1 cellular context compared by ENCODE assay signal in the genomic region with DNA sequence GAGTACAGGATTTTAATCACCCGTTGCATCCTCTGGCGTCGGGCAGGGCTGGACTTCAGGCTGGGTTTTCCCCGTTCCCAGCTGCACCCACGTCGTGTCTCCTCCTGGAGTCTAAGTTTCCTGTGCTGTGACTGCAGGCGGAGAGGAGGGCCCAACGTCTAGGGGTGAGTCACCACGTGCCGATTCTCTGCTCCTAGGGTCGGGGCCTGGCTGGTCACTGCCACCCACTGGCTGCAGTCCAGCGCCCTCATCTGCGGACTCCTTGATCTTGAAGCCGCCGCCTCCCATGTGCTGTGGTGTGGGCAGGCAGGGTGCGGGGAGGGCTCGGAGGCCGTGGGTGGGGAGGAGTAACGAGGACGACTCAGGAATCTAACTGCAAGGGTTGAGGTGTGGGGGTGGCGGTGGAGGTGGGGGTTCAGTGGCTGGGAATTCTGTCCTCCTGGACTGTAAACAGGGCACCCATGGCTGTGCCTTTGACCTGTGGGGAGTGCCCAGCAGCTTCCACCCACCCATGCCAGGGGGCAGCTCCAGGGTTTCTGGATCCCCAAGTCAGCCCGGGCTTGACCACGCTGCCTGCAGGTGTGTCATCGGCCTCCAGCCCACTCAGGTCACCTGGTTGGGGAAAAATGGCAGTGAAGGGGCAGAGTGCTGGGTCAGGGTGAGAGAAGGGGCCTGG.
TF ChIP-seq lines count a peak whose summit lies in the region.

No MANE protein-coding gene starts in this region.

TF ChIP-seq in K562, 482 proteins besides CTCF, POLR2A, EP300 and RAD21 (continued from another document and continues in another):
- TF ChIP-seq, protein P1, sequence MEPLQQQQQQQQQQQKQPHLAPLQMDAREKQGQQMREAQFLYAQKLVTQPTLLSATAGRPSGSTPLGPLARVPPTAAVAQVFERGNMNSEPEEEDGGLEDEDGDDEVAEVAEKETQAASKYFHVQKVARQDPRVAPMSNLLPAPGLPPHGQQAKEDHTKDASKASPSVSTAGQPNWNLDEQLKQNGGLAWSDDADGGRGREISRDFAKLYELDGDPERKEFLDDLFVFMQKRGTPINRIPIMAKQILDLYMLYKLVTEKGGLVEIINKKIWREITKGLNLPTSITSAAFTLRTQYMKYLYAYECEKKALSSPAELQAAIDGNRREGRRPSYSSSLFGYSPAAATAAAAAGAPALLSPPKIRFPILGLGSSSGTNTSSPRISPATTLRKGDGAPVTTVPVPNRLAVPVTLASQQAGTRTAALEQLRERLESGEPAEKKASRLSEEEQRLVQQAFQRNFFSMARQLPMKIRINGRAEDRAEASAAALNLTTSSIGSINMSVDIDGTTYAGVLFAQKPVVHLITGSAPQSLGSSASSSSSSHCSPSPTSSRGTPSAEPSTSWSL (CRISPR knock-in tag; IDR thresholded peaks at IDR 0.05; ENCODE audit: borderline replicate concordance): no peak
- no peak for TF ChIP-seq BRD9 (IDR thresholded peaks at IDR 0.05; ENCODE audit: low read depth, partially characterized antibody)
- TF ChIP-seq KDM1A (IDR thresholded peaks at IDR 0.05): no peak
- TF ChIP-seq ZNF583 (CRISPR knock-in tag; IDR thresholded peaks at IDR 0.05): no peak
- TF ChIP-seq NR2C2 (CRISPR knock-in tag; IDR thresholded peaks at IDR 0.05): peak; percentile 73; the same call in 1 of the 2 replicates
- no peak; the same call in 1 of the 2 replicates for TF ChIP-seq NR2C2 (tag; IDR thresholded peaks at IDR 0.05)
- TF ChIP-seq MTA2 (IDR thresholded peaks at IDR 0.05; ENCODE audit: low read depth): no peak
- TF ChIP-seq, protein P2, sequence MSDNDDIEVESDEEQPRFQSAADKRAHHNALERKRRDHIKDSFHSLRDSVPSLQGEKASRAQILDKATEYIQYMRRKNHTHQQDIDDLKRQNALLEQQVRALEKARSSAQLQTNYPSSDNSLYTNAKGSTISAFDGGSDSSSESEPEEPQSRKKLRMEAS (CRISPR knock-in tag; IDR thresholded peaks at IDR 0.05): peak; percentile 95
- TF ChIP-seq NUFIP1 (IDR thresholded peaks at IDR 0.05; ENCODE audit: partially characterized antibody): no peak
- TF ChIP-seq, protein P3, sequence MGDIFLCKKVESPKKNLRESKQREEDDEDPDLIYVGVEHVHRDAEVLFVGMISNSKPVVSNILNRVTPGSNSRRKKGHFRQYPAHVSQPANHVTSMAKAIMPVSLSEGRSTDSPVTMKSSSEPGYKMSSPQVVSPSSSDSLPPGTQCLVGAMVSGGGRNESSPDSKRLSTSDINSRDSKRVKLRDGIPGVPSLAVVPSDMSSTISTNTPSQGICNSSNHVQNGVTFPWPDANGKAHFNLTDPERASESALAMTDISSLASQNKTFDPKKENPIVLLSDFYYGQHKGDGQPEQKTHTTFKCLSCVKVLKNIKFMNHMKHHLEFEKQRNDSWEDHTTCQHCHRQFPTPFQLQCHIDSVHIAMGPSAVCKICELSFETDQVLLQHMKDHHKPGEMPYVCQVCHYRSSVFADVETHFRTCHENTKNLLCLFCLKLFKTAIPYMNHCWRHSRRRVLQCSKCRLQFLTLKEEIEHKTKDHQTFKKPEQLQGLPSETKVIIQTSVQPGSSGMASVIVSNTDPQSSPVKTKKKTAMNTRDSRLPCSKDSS (IDR thresholded peaks at IDR 0.05; ENCODE audit: low read depth, partially characterized antibody): no peak
- TF ChIP-seq, protein P4, sequence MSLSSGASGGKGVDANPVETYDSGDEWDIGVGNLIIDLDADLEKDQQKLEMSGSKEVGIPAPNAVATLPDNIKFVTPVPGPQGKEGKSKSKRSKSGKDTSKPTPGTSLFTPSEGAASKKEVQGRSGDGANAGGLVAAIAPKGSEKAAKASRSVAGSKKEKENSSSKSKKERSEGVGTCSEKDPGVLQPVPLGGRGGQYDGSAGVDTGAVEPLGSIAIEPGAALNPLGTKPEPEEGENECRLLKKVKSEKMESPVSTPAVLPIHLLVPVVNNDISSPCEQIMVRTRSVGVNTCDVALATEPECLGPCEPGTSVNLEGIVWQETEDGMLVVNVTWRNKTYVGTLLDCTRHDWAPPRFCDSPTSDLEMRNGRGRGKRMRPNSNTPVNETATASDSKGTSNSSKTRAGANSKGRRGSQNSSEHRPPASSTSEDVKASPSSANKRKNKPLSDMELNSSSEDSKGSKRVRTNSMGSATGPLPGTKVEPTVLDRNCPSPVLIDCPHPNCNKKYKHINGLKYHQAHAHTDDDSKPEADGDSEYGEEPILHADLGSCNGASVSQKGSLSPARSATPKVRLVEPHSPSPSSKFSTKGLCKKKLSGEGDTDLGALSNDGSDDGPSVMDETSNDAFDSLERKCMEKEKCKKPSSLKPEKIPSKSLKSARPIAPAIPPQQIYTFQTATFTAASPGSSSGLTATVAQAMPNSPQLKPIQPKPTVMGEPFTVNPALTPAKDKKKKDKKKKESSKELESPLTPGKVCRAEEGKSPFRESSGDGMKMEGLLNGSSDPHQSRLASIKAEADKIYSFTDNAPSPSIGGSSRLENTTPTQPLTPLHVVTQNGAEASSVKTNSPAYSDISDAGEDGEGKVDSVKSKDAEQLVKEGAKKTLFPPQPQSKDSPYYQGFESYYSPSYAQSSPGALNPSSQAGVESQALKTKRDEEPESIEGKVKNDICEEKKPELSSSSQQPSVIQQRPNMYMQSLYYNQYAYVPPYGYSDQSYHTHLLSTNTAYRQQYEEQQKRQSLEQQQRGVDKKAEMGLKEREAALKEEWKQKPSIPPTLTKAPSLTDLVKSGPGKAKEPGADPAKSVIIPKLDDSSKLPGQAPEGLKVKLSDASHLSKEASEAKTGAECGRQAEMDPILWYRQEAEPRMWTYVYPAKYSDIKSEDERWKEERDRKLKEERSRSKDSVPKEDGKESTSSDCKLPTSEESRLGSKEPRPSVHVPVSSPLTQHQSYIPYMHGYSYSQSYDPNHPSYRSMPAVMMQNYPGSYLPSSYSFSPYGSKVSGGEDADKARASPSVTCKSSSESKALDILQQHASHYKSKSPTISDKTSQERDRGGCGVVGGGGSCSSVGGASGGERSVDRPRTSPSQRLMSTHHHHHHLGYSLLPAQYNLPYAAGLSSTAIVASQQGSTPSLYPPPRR (CRISPR knock-in tag; IDR thresholded peaks at IDR 0.05; ENCODE audit: borderline replicate concordance): no peak
- TF ChIP-seq TBP (optimal IDR thresholded peaks at IDR 0.05; ENCODE audit: low read depth, low read length): no peak
- TF ChIP-seq FOS (IDR thresholded peaks at IDR 0.05; ENCODE audit: extremely low read depth, insufficient read length): no peak
- TF ChIP-seq, protein P5, sequence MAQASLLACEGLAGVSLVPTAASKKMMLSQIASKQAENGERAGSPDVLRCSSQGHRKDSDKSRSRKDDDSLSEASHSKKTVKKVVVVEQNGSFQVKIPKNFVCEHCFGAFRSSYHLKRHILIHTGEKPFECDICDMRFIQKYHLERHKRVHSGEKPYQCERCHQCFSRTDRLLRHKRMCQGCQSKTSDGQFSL (CRISPR knock-in tag; IDR thresholded peaks at IDR 0.05): no peak
- TF ChIP-seq, protein P5 (tag; IDR thresholded peaks at IDR 0.05): no peak
- TF ChIP-seq CHD1 (IDR thresholded peaks at IDR 0.05; ENCODE audit: low read length): no peak
- TF ChIP-seq FOXA3 (CRISPR knock-in tag; conservative IDR thresholded peaks at IDR 0.05 in 1 of 2, IDR thresholded peaks at IDR 0.05 in 1 of 2): peak in 1 of 2 experiments; percentile 58; a peak in 1 of 4 replicates
- TF ChIP-seq NFIC (IDR thresholded peaks at IDR 0.05): peak; percentile 85
- TF ChIP-seq, protein P6, sequence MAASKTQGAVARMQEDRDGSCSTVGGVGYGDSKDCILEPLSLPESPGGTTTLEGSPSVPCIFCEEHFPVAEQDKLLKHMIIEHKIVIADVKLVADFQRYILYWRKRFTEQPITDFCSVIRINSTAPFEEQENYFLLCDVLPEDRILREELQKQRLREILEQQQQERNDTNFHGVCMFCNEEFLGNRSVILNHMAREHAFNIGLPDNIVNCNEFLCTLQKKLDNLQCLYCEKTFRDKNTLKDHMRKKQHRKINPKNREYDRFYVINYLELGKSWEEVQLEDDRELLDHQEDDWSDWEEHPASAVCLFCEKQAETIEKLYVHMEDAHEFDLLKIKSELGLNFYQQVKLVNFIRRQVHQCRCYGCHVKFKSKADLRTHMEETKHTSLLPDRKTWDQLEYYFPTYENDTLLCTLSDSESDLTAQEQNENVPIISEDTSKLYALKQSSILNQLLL (CRISPR knock-in tag; IDR thresholded peaks at IDR 0.05; ENCODE audit: borderline replicate concordance): no peak
- TF ChIP-seq, protein P7, sequence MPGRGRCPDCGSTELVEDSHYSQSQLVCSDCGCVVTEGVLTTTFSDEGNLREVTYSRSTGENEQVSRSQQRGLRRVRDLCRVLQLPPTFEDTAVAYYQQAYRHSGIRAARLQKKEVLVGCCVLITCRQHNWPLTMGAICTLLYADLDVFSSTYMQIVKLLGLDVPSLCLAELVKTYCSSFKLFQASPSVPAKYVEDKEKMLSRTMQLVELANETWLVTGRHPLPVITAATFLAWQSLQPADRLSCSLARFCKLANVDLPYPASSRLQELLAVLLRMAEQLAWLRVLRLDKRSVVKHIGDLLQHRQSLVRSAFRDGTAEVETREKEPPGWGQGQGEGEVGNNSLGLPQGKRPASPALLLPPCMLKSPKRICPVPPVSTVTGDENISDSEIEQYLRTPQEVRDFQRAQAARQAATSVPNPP (IDR thresholded peaks at IDR 0.05; ENCODE audit: borderline replicate concordance, insufficient read depth, insufficient read length): no peak
- TF ChIP-seq ZNF766 (CRISPR knock-in tag; conservative IDR thresholded peaks at IDR 0.05): no peak
- no peak for TF ChIP-seq ETV6 (IDR thresholded peaks at IDR 0.05; ENCODE audit: borderline replicate concordance in 1 of 2, low read depth in 2 of 2, low read length in 1 of 2)
- TF ChIP-seq ETV6 (CRISPR knock-in tag; IDR thresholded peaks at IDR 0.05; ENCODE audit: borderline replicate concordance): no peak
- TF ChIP-seq PTRF (tag; IDR thresholded peaks at IDR 0.05): no peak
- TF ChIP-seq SMARCA5 (IDR thresholded peaks at IDR 0.05): no peak
- no peak; the same call in 1 of the 2 replicates for TF ChIP-seq ETV5 (CRISPR knock-in tag; IDR thresholded peaks at IDR 0.05; ENCODE audit: low read depth)
- no peak for TF ChIP-seq ZBTB8A (IDR thresholded peaks at IDR 0.05; ENCODE audit: partially characterized antibody)
- no peak for TF ChIP-seq ZC3H8 (IDR thresholded peaks at IDR 0.05)
- TF ChIP-seq JUND (IDR thresholded peaks at IDR 0.05; ENCODE audit: borderline replicate concordance, low read depth, low read length): peak; percentile 91
- peak; percentile 80; the same call in 1 of the 3 replicates for TF ChIP-seq JUND (tag; IDR thresholded peaks at IDR 0.05; ENCODE audit: borderline replicate concordance, low read depth, low read length)
- no peak for TF ChIP-seq ZNF124 (CRISPR knock-in tag; IDR thresholded peaks at IDR 0.05)
- TF ChIP-seq NR1H2 (CRISPR knock-in tag; IDR thresholded peaks at IDR 0.05): no peak
- no peak for TF ChIP-seq TRIM24 (IDR thresholded peaks at IDR 0.05)
- no peak for TF ChIP-seq RB1 (IDR thresholded peaks at IDR 0.05; ENCODE audit: low read depth)
- no peak for TF ChIP-seq TARDBP (IDR thresholded peaks at IDR 0.05)
- no peak for TF ChIP-seq ZNF699 (CRISPR knock-in tag; IDR thresholded peaks at IDR 0.05; ENCODE audit: insufficient replicate concordance)
- TF ChIP-seq, protein P8, sequence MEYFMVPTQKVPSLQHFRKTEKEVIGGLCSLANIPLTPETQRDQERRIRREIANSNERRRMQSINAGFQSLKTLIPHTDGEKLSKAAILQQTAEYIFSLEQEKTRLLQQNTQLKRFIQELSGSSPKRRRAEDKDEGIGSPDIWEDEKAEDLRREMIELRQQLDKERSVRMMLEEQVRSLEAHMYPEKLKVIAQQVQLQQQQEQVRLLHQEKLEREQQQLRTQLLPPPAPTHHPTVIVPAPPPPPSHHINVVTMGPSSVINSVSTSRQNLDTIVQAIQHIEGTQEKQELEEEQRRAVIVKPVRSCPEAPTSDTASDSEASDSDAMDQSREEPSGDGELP (CRISPR knock-in tag; IDR thresholded peaks at IDR 0.05; ENCODE audit: borderline replicate concordance): peak; percentile 66; the same call in 1 of the 2 replicates
- TF ChIP-seq PRMT5 (CRISPR knock-in tag; IDR thresholded peaks at IDR 0.05): no peak
- no peak for TF ChIP-seq ZNF764 (CRISPR knock-in tag; IDR thresholded peaks at IDR 0.05; ENCODE audit: low read depth)
- TF ChIP-seq ZNF75A (CRISPR knock-in tag; IDR thresholded peaks at IDR 0.05): no peak
- TF ChIP-seq, protein P9, sequence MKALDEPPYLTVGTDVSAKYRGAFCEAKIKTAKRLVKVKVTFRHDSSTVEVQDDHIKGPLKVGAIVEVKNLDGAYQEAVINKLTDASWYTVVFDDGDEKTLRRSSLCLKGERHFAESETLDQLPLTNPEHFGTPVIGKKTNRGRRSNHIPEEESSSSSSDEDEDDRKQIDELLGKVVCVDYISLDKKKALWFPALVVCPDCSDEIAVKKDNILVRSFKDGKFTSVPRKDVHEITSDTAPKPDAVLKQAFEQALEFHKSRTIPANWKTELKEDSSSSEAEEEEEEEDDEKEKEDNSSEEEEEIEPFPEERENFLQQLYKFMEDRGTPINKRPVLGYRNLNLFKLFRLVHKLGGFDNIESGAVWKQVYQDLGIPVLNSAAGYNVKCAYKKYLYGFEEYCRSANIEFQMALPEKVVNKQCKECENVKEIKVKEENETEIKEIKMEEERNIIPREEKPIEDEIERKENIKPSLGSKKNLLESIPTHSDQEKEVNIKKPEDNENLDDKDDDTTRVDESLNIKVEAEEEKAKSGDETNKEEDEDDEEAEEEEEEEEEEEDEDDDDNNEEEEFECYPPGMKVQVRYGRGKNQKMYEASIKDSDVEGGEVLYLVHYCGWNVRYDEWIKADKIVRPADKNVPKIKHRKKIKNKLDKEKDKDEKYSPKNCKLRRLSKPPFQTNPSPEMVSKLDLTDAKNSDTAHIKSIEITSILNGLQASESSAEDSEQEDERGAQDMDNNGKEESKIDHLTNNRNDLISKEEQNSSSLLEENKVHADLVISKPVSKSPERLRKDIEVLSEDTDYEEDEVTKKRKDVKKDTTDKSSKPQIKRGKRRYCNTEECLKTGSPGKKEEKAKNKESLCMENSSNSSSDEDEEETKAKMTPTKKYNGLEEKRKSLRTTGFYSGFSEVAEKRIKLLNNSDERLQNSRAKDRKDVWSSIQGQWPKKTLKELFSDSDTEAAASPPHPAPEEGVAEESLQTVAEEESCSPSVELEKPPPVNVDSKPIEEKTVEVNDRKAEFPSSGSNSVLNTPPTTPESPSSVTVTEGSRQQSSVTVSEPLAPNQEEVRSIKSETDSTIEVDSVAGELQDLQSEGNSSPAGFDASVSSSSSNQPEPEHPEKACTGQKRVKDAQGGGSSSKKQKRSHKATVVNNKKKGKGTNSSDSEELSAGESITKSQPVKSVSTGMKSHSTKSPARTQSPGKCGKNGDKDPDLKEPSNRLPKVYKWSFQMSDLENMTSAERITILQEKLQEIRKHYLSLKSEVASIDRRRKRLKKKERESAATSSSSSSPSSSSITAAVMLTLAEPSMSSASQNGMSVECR (CRISPR knock-in tag; IDR thresholded peaks at IDR 0.05): no peak
- TF ChIP-seq NR2F6 (CRISPR knock-in tag; IDR thresholded peaks at IDR 0.05): no peak
- TF ChIP-seq U2AF1 (optimal IDR thresholded peaks at IDR 0.05; ENCODE audit: low read depth, low read length): no peak
- no peak for TF ChIP-seq TAF1 (IDR thresholded peaks at IDR 0.05; ENCODE audit: control insufficient read depth, extremely low read depth, insufficient read depth, low read length, severe bottlenecking)
- no peak for TF ChIP-seq RCOR1 (IDR thresholded peaks at IDR 0.05; ENCODE audit: borderline replicate concordance in 1 of 2, low read depth in 2 of 2, low read length in 2 of 2)
- no peak for TF ChIP-seq CBX1 (IDR thresholded peaks at IDR 0.05; ENCODE audit: low read depth)
- no peak for TF ChIP-seq EWSR1 (IDR thresholded peaks at IDR 0.05; ENCODE audit: borderline replicate concordance, low read depth, partially characterized antibody)
